21 cellular contexts compared by ENCODE assay signal in genomic region chr17:31457391-31458234, GRCh38.
"Had no signal": no experiment of that assay in that cellular context is flagged by ENCODE, and none has a peak within 500 bp of the region (broad histone marks: within the 10 kb centered on the region; RNA-seq: fewer than 3 reads in every experiment).

No MANE protein-coding gene starts in this region.

- H3K27me3 Mint-ChIP-seq: activated CD4-positive, alpha-beta T cell treated with anti-CD3 and anti-CD28 coated beads, Interleukin-2, amount 10 ng/mL, durations not matched to agents 24 days and 14 days; activated T-cell treated with anti-CD3 and anti-CD28 coated beads, Interleukin-2, amount 50 U/mL, for 24 hours; brain; central memory CD8-positive, alpha-beta T cell; naive thymus-derived CD4-positive, alpha-beta T cell had no signal

- ATAC-seq: activated CD8-positive, alpha-beta T cell treated with anti-CD3 and anti-CD28 coated beads, Interleukin-2, amount 10 ng/mL, durations not matched to agents 7 days and 5 days; naive thymus-derived CD4-positive, alpha-beta T cell had no signal

- FAIRE-seq: endometrium, frontal cortex, keratinocyte, urothelium cell line had no signal

- H3K4me1 ChIP-seq: colonic mucosa, parathyroid adenoma had no signal

- H3K27me3 ChIP-seq: colonic mucosa, thyroid gland had no signal

- H3K9me3 ChIP-seq: colonic mucosa, left ventricle myocardium inferior, thyroid gland had no signal

- H3K36me3 ChIP-seq: colonic mucosa, left ventricle myocardium inferior, thyroid gland had no signal

- H3K9me3 Mint-ChIP-seq: activated CD4-positive, alpha-beta T cell treated with anti-CD3 and anti-CD28 coated beads, Interleukin-2, amount 10 ng/mL, durations not matched to agents 24 days and 14 days; activated naive CD4-positive, alpha-beta T cell treated with anti-CD3 and anti-CD28 coated beads for 36 hours; activated T-cell treated with anti-CD3 and anti-CD28 coated beads, Interleukin-2, amount 50 U/mL, for 24 hours; activated T-helper 2 cell treated with anti-CD3 and anti-CD28 coated beads, Interferon-gamma antibody, Interleukin-2, Interleukin-4, amounts not matched to agents 10 μg/mL and 5 μg/mL and 100 μg/mL, durations not matched to agents 14 hours and 24 hours and 36 hours; brain; central memory CD8-positive, alpha-beta T cell; naive thymus-derived CD4-positive, alpha-beta T cell had no signal

- H3K27ac Mint-ChIP-seq: activated CD4-positive, alpha-beta T cell treated with anti-CD3 and anti-CD28 coated beads, Interleukin-2, amount 10 ng/mL, durations not matched to agents 24 days and 14 days; activated CD8-positive, alpha-beta T cell treated with anti-CD3 and anti-CD28 coated beads, Interleukin-2, amount 10 ng/mL, durations not matched to agents 7 days and 5 days; activated naive CD4-positive, alpha-beta T cell treated with anti-CD3 and anti-CD28 coated beads for 36 hours; activated T-cell treated with anti-CD3 and anti-CD28 coated beads, Interleukin-2, amount 50 U/mL, for 24 hours; activated T-helper 2 cell treated with anti-CD3 and anti-CD28 coated beads, Interferon-gamma antibody, Interleukin-2, Interleukin-4, amounts not matched to agents 10 μg/mL and 5 μg/mL and 100 μg/mL, durations not matched to agents 14 hours and 24 hours and 36 hours had no signal

- H3K9ac ChIP-seq: parathyroid adenoma had no signal

- H2AFZ ChIP-seq: parathyroid adenoma had no signal

- H3K36me3 Mint-ChIP-seq: brain; naive thymus-derived CD4-positive, alpha-beta T cell had no signal

- H3K4me3 ChIP-seq: colonic mucosa, left ventricle myocardium inferior, thyroid gland had no signal

- DNase-seq: activated CD4-positive, alpha-beta T cell treated with anti-CD3 and anti-CD28 coated beads, Interleukin-2, amount 10 ng/mL, durations not matched to agents 24 days and 14 days; activated CD4-positive, CD25-positive, alpha-beta regulatory T cell; activated CD8-positive, alpha-beta T cell treated with anti-CD3 and anti-CD28 coated beads, Interleukin-2, amount 10 ng/mL, durations not matched to agents 7 days and 5 days; activated naive CD4-positive, alpha-beta T cell treated with anti-CD3 and anti-CD28 coated beads for 36 hours; activated T-cell treated with anti-CD3 and anti-CD28 coated beads, Interleukin-2, amount 50 U/mL, for 24 hours; anterior cingulate cortex; colonic mucosa; left ventricle myocardium inferior; mammary epithelial cell; naive thymus-derived CD4-positive, alpha-beta T cell; stimulated activated naive CD4-positive, alpha-beta T cell; T-helper 2 cell; thyroid gland had no signal

- H3K4me1 Mint-ChIP-seq: activated CD4-positive, alpha-beta T cell treated with anti-CD3 and anti-CD28 coated beads, Interleukin-2, amount 10 ng/mL, durations not matched to agents 24 days and 14 days; central memory CD8-positive, alpha-beta T cell had no signal

- H3K27ac ChIP-seq: colonic mucosa, left ventricle myocardium inferior, parathyroid adenoma, thyroid gland had no signal

- H3K4me3 Mint-ChIP-seq: activated CD4-positive, alpha-beta T cell treated with anti-CD3 and anti-CD28 coated beads, Interleukin-2, amount 10 ng/mL, durations not matched to agents 24 days and 14 days; activated CD8-positive, alpha-beta T cell treated with anti-CD3 and anti-CD28 coated beads, Interleukin-2, amount 10 ng/mL, durations not matched to agents 7 days and 5 days; activated naive CD4-positive, alpha-beta T cell treated with anti-CD3 and anti-CD28 coated beads for 36 hours; activated T-cell treated with anti-CD3 and anti-CD28 coated beads, Interleukin-2, amount 50 U/mL, for 24 hours; brain; central memory CD8-positive, alpha-beta T cell; naive thymus-derived CD4-positive, alpha-beta T cell had no signal
